ENCODE assay signal across 18 cellular contexts in genomic region chr3:139301183-139301582, GRCh38. TPM values are rescaled to one million over a fixed set of nuclear protein-coding genes. Genes with fewer than 3 reads are reported as not detected.
DNase-seq lines count a peak whose midpoint lies in the region; ATAC-seq and TF ChIP-seq lines count a peak whose summit lies in the region.
"Had no signal": no experiment of that assay in that cellular context is flagged by ENCODE, and none has a peak within 500 bp of the region (broad histone marks: within the 10 kb centered on the region; RNA-seq: fewer than 3 reads in every experiment).

No MANE protein-coding gene starts in this region.

- H2BK12ac ChIP-seq in neuronal stem cell (ENCODE audit: low read length) = no peak overlapping the region

- no peak overlapping the region for H3K18ac ChIP-seq in neuronal stem cell (ENCODE audit: low read length)

- H3K36me3 ChIP-seq in neuronal stem cell (replicated peaks in 1 of 2; ENCODE audit: control insufficient read depth in 2 of 2, insufficient read depth in 2 of 2, low read length in 2 of 2) (no peaks in the 10 kb centered on the region), testis (ENCODE audit: low read depth, missing control alignments) (no peaks in the 10 kb centered on the region)
- H3K36me3 ChIP-seq: colonic mucosa, heart left ventricle had no signal

- no peak for TF ChIP-seq POLR2A in NB4 (IDR thresholded peaks at IDR 0.05; ENCODE audit: extremely low read depth, insufficient read length)
- TF ChIP-seq POLR2A in testis (IDR thresholded peaks at IDR 0.05) = no peak

- H2BK15ac ChIP-seq in neuronal stem cell (ENCODE audit: low read length) = no peak overlapping the region

- in situ Hi-C loops in astrocyte of the spinal cord (cut with HindIII; ENCODE audit: low sequenced_read_pairs) = loop anchor here (25.0 kb wide), 1 partner anchor 189 kb away; no protein-coding TSS in a partner anchor

- TF ChIP-seq CTCF in NB4 (IDR thresholded peaks at IDR 0.05; ENCODE audit: low read depth, low read length) (no peak), astrocyte of the spinal cord (IDR thresholded peaks at IDR 0.05; ENCODE audit: low read depth, low read length) (no peak), testis (IDR thresholded peaks at IDR 0.05) (no peak)

- intact Hi-C loops in testis (cut with DNase I; ENCODE audit: low total_unique reads) = no loop called here
- intact Hi-C loops in posterior vena cava (cut with DNase I) = no loop called here

- H3K9me3 ChIP-seq in neuronal stem cell (replicated peaks in 1 of 2; ENCODE audit: control insufficient read depth in 2 of 2, insufficient read depth in 1 of 2, low read depth in 1 of 2, low read length in 2 of 2) (peaks cover 0 to 2% of the 10 kb centered on the region in 2 donors), testis (no peaks in the 10 kb centered on the region)
- H3K9me3 ChIP-seq: Caco-2, colonic mucosa, heart left ventricle had no signal

- H4K91ac ChIP-seq in neuronal stem cell (ENCODE audit: low read depth, low read length, poor library complexity) = no peak overlapping the region

- H2AFZ ChIP-seq in neuronal stem cell (ENCODE audit: low read length) = no peak overlapping the region

- no peaks in the 10 kb centered on the region for H3K4me1 ChIP-seq in neuronal stem cell (ENCODE audit: control insufficient read depth in 2 of 2, insufficient read depth in 1 of 2, low read depth in 1 of 2, low read length in 2 of 2)
- H3K4me1 ChIP-seq in testis = no peaks in the 10 kb centered on the region
- H3K4me1 ChIP-seq: colonic mucosa had no signal

- ATAC-seq in HG03196 (IDR thresholded peaks at IDR 0.05; ENCODE audit: unreplicated experiment) (no peak), GM18511 (IDR thresholded peaks at IDR 0.05; ENCODE audit: unreplicated experiment) (no peak)
- ATAC-seq: activated T-helper 17 cell treated with anti-CD3 and anti-CD28 coated beads, Interleukin-2, amount 50 U/mL, for 72 hours had no signal

- no peak overlapping the region for H3K4me3 ChIP-seq in NB4 (ENCODE audit: low read depth, low read length)
- no peak overlapping the region for H3K4me3 ChIP-seq in astrocyte of the spinal cord (ENCODE audit: low read depth, low read length)
- no peak overlapping the region for H3K4me3 ChIP-seq in neuronal stem cell (ENCODE audit: low read length in 2 of 2)
- H3K4me3 ChIP-seq in testis = no peak overlapping the region
- H3K4me3 ChIP-seq: colonic mucosa, heart left ventricle had no signal

- no peak overlapping the region for H2BK5ac ChIP-seq in neuronal stem cell (ENCODE audit: low read length)

- no peak overlapping the region for H3K14ac ChIP-seq in neuronal stem cell (ENCODE audit: low read length)

- no peak overlapping the region for H4K8ac ChIP-seq in neuronal stem cell (ENCODE audit: low read depth, low read length)

- no CpG with 5 or more reads among the region's 6 CpGs for WGBS in neuronal stem cell (ENCODE audit: extremely low coverage in 2 of 2, insufficient read length in 2 of 2, insufficient replicate concordance in 1 of 2), 2 donors
- 80 to 83% methylated on average over 6 of the region's 6 CpGs for WGBS in testis, 2 donors

- H3K27me3 ChIP-seq in neuronal stem cell (ENCODE audit: control insufficient read depth in 3 of 3, insufficient read depth in 3 of 3, low read depth in 1 of 3, low read length in 3 of 3) (peaks cover 0 to 3% (median 0%) of the 10 kb centered on the region in 3 experiments), testis (no peaks in the 10 kb centered on the region)
- H3K27me3 ChIP-seq: colonic mucosa, heart left ventricle had no signal

- no peaks in the 10 kb centered on the region for H3K79me1 ChIP-seq in neuronal stem cell (ENCODE audit: low read depth, low read length)

- no peak overlapping the region for H3K4me2 ChIP-seq in neuronal stem cell (ENCODE audit: insufficient read depth, low read length, poor library complexity, severe bottlenecking)

- no peak overlapping the region for H3K27ac ChIP-seq in neuronal stem cell (replicated peaks; ENCODE audit: low read length)
- no peak overlapping the region for H3K27ac ChIP-seq in testis
- H3K27ac ChIP-seq: colonic mucosa, VCaP had no signal

- no peak overlapping the region for H3K4ac ChIP-seq in neuronal stem cell (ENCODE audit: low read length)

- H2BK120ac ChIP-seq in neuronal stem cell (ENCODE audit: low read depth, low read length) = no peak overlapping the region

- H2AK5ac ChIP-seq in neuronal stem cell (ENCODE audit: low read depth, low read length) = no peak overlapping the region

- no peak overlapping the region for H3K9ac ChIP-seq in neuronal stem cell (ENCODE audit: low read depth, low read length, poor library complexity)

- peak overlapping the region; percentile 21 for H3K23ac ChIP-seq in neuronal stem cell (ENCODE audit: low read depth, low read length, poor library complexity)

- peak; percentile 59 for DNase-seq in EL
- peak; percentile 23 for DNase-seq in NB4 (ENCODE audit: low read depth)
- peak; percentile 30 for DNase-seq in astrocyte of the spinal cord (ENCODE audit: low read depth, low spot score)
- DNase-seq in neuronal stem cell (ENCODE audit: low spot score) = no peak
- no peak for DNase-seq in testis
- DNase-seq in posterior vena cava (ENCODE audit: low spot score) = no peak
- DNase-seq: activated CD8-positive, alpha-beta memory T cell treated with anti-CD3 and anti-CD28 coated beads for 24 hours; Caco-2; colonic mucosa; heart left ventricle; kidney; midbrain; small intestine; stimulated activated naive CD4-positive, alpha-beta T cell had no signal

RNA-seq across cellular contexts. Expression of gene MRPS22, which starts 42.6 kb away (rescaled TPM):
- polyA plus RNA-seq in neuronal stem cell (2013, experiment 1 of 2) = 39.9 TPM
- 40.1 TPM for polyA plus RNA-seq in neuronal stem cell (2013, experiment 2 of 2)
- 10 to 100 TPM; 61.1 to 63.4 TPM for total RNA-seq in testis
- polyA plus RNA-seq in testis (ENCODE audit: insufficient read depth, low read depth, low replicate concordance) = 95.8 TPM
- 10 to 100 TPM; 30.3 to 34.6 TPM for total RNA-seq in posterior vena cava

Comparison
In these comparisons a context has a peak if more than half of its experiments do, and no peak if none do; other contexts are left out.
1. DNase-seq: peak in EL (single experiment), NB4 (single experiment) and astrocyte of the spinal cord (single experiment); none in neuronal stem cell (single experiment), testis (single experiment) and posterior vena cava (single experiment).